Comparison of ENCODE assay signal across 2 cellular contexts in genomic region chr19:17647071-17648020, GRCh38.
TF ChIP-seq lines count a peak whose summit lies in the region.

No MANE protein-coding gene starts in this region.

TF ChIP-seq in GM23338, 12 proteins besides CTCF, POLR2A, EP300 and RAD21 (continued from another document):
- no peak for TF ChIP-seq REST (IDR thresholded peaks at IDR 0.05; ENCODE audit: unreplicated experiment)

TF ChIP-seq in HCT116, 20 proteins besides CTCF, POLR2A, EP300 and RAD21 (continued from another document):
- TF ChIP-seq REST (IDR thresholded peaks at IDR 0.05; ENCODE audit: low read depth) (no peak), YY1 (IDR thresholded peaks at IDR 0.05; ENCODE audit: extremely low read depth, insufficient replicate concordance, low read depth, low read length) (no peak), TCF7L2 (IDR thresholded peaks at IDR 0.05; ENCODE audit: borderline replicate concordance, extremely low read depth, insufficient read depth, insufficient read length) (no peak), EZH2phosphoT487 (IDR thresholded peaks at IDR 0.05; ENCODE audit: borderline replicate concordance) (no peak)
